ENCODE assay signal across 17 cellular contexts in the genomic region with DNA sequence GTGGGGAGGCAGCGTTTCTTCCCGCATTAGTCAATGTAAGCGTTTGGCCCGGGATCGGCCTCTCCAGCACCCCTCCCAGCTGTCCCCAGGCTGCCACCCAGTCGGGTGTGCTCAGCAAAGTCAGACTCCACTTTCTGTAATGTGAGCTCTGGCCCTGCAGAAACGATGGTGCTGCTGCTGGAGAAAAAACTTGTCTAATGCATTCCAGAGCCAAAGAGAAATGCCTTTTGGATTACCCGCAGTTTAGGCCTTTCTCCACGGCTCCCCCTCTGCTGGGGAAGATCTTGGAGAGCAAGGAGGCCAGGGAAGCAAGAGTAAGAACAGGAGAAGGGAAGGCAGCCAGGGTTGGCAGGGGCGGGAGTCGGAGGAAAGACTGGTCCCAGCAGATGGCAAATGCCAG. TPM values are rescaled to one million over a fixed set of nuclear protein-coding genes. Genes with fewer than 3 reads are reported as not detected.
DNase-seq lines count a peak whose midpoint lies in the region; ATAC-seq and TF ChIP-seq lines count a peak whose summit lies in the region.
"Had no signal": no experiment of that assay in that cellular context is flagged by ENCODE, and none has a peak within 500 bp of the region (broad histone marks: within the 10 kb centered on the region; RNA-seq: fewer than 3 reads in every experiment).

No MANE protein-coding gene starts in this region.

- TF ChIP-seq POLR2A in esophagus muscularis mucosa (IDR thresholded peaks at IDR 0.05; ENCODE audit: low read depth), result no peak

- no peak for TF ChIP-seq EP300 in esophagus muscularis mucosa (IDR thresholded peaks at IDR 0.05)

- in situ Hi-C loops in GM13977 (cut with MboI; ENCODE audit: low pct_unique_long_range_greater_than_20kb, low sequenced_read_pairs, unreplicated experiment), result loop anchor here (25.0 kb wide), 1 partner anchor 443 kb away; no protein-coding TSS in a partner anchor

- no peaks in the 10 kb centered on the region for H3K79me1 ChIP-seq in mesendoderm (ENCODE audit: low read length)

- H3K9me3 ChIP-seq in esophagus muscularis mucosa, result no peaks in the 10 kb centered on the region
- no peaks in the 10 kb centered on the region for H3K9me3 ChIP-seq in aorta (ENCODE audit: control insufficient read depth, low read length)
- H3K9me3 ChIP-seq: mucosa of descending colon, transverse colon had no signal

- ATAC-seq in Right ventricle myocardium inferior, result peak; percentile 54
- peak; percentile 53 for ATAC-seq in aorta (ENCODE audit: low FRiP score)
- ATAC-seq: HCT116, mucosa of descending colon had no signal

- H3K36me3 Mint-ChIP-seq in MCF 10A (ENCODE audit: insufficient read depth, unreplicated experiment), result peaks cover 16% of the 10 kb centered on the region
- H3K36me3 Mint-ChIP-seq: activated naive CD8-positive, alpha-beta T cell treated with anti-CD3 and anti-CD28 coated beads for 36 hours had no signal

- H2BK15ac ChIP-seq in mesendoderm (replicated peaks; ENCODE audit: low read depth), result no peak overlapping the region

- no peaks in the 10 kb centered on the region for H3K79me2 ChIP-seq in mesendoderm (ENCODE audit: control insufficient read depth, insufficient read depth, low read length)

- no peak overlapping the region for H3K4me3 Mint-ChIP-seq in MCF 10A (ENCODE audit: unreplicated experiment)
- H3K4me3 Mint-ChIP-seq: activated naive CD8-positive, alpha-beta T cell treated with anti-CD3 and anti-CD28 coated beads for 36 hours had no signal

- peaks cover 0 to 51% (median 37%) of the 10 kb centered on the region in 4 donors for H3K36me3 ChIP-seq in esophagus muscularis mucosa
- H3K36me3 ChIP-seq in mesendoderm (ENCODE audit: control insufficient read depth, insufficient read depth, low read length), result no peaks in the 10 kb centered on the region
- H3K36me3 ChIP-seq in aorta (ENCODE audit: control insufficient read depth in 1 of 2, insufficient read depth in 2 of 2, low read length in 1 of 2), result peaks cover 0 to 2% of the 10 kb centered on the region in 2 donors

- H3K23ac ChIP-seq in mesendoderm (ENCODE audit: low read length), result no peak overlapping the region

- TF ChIP-seq CTCF in esophagus muscularis mucosa (IDR thresholded peaks at IDR 0.05) (no peak), MCF 10A (IDR thresholded peaks at IDR 0.05; ENCODE audit: unreplicated experiment) (no peak), GM13977 (IDR thresholded peaks at IDR 0.05; ENCODE audit: extremely low read depth, insufficient read depth, missing control alignments) (no peak)

- CTCF ChIA-PET in MCF 10A (lab: Yijun Ruan, JAX), result no interaction called here

- no peak overlapping the region for H4K8ac ChIP-seq in mesendoderm (ENCODE audit: low read depth, low read length)

- POLR2A ChIA-PET in MCF 10A (lab: Yijun Ruan, JAX), result interaction anchor here (0.6 kb wide), 1 partner anchor 225 kb away, joined by 3 read pairs; no protein-coding TSS in a partner anchor

- H3K9me3 Mint-ChIP-seq in MCF 10A (ENCODE audit: unreplicated experiment), result no peaks in the 10 kb centered on the region
- H3K9me3 Mint-ChIP-seq: activated naive CD8-positive, alpha-beta T cell treated with anti-CD3 and anti-CD28 coated beads for 36 hours had no signal

- WGBS in esophagus muscularis mucosa, result 62% methylated on average over 11 of the region's 11 CpGs
- WGBS in mesendoderm (ENCODE audit: extremely low coverage, insufficient coverage, low lambda C conversion rate), result no CpG with 5 or more reads among the region's 11 CpGs
- WGBS in aorta, 2 donors, result 9 to 32% methylated on average over 11 of the region's 11 CpGs

- no peak overlapping the region for H3K4ac ChIP-seq in mesendoderm (ENCODE audit: low read depth, low read length)

- no TSS peak for BruUV-seq in MCF 10A (replicated peaks; lab: Mats Ljungman, UMichigan)

- DNase-seq in Right ventricle myocardium inferior (ENCODE audit: missing footprints), result no peak
- DNase-seq in cardiac septum (ENCODE audit: low spot score), result no peak
- DNase-seq in esophagus muscularis mucosa (ENCODE audit: extremely low spot score), result no peak
- DNase-seq in mesendoderm, result peak; percentile 77
- peak in 1 of 2 donors; percentile 66 for DNase-seq in aorta
- DNase-seq in MCF 10A (ENCODE audit: unreplicated experiment), result no peak
- no peak for DNase-seq in DMS79 treated with DMSO at 0.1 percent for 48 hours (lab: John Stamatoyannopoulos, UW)
- DNase-seq in GM13977 (ENCODE audit: low spot score), result no peak
- DNase-seq: 8988T; activated naive CD8-positive, alpha-beta T cell treated with anti-CD3 and anti-CD28 coated beads for 36 hours; DMS 273 treated with DMSO at 0.1 percent for 48 hours; effector CD8-positive, alpha-beta T cell; mucosa of descending colon; NCI-H1417 treated with DMSO at 0.1 percent for 48 hours; NCI-H526 treated with DMSO at 0.1 percent for 48 hours; transverse colon had no signal

- H3K4me2 ChIP-seq in mesendoderm (ENCODE audit: low read length), result no peak overlapping the region

- intact Hi-C loops in Right ventricle myocardium inferior (cut with DNase I), result no loop called here
- intact Hi-C loops in cardiac septum (cut with DNase I), result no loop called here
- intact Hi-C loops in esophagus muscularis mucosa (cut with DNase I), result loop anchor here (10.0 kb wide), 1 partner anchor 450 kb away; no protein-coding TSS in a partner anchor
- intact Hi-C loops in aorta (cut with DNase I), result loop anchor here in 1 of 2 donors (5.0 kb wide), 1 partner anchor 128 kb away; no protein-coding TSS in a partner anchor
- intact Hi-C loops in MCF 10A (cut with micrococcal nuclease), result no loop called here

- H3K27me3 ChIP-seq in esophagus muscularis mucosa (no peaks in the 10 kb centered on the region), mesendoderm (ENCODE audit: insufficient read depth, low read length, poor library complexity) (no peaks in the 10 kb centered on the region), aorta (ENCODE audit: control insufficient read depth in 1 of 2, insufficient read depth in 2 of 2, low read length in 1 of 2) (no peaks in the 10 kb centered on the region)
- H3K27me3 ChIP-seq: transverse colon had no signal

- H2AK5ac ChIP-seq in mesendoderm (ENCODE audit: low read length), result no peak overlapping the region

- no peaks in the 10 kb centered on the region for H3K4me1 Mint-ChIP-seq in MCF 10A (ENCODE audit: insufficient read depth, unreplicated experiment)
- H3K4me1 Mint-ChIP-seq: activated naive CD8-positive, alpha-beta T cell treated with anti-CD3 and anti-CD28 coated beads for 36 hours had no signal

- no peak overlapping the region for H3K4me3 ChIP-seq in esophagus muscularis mucosa
- H3K4me3 ChIP-seq in mesendoderm (ENCODE audit: low read length), result no peak overlapping the region
- H3K4me3 ChIP-seq in aorta (ENCODE audit: low read length in 2 of 2), result no peak overlapping the region
- H3K4me3 ChIP-seq: mucosa of descending colon, transverse colon had no signal

- H3K27ac ChIP-seq in esophagus muscularis mucosa (replicated peaks in 1 of 4) (peak overlapping the region; percentile 51 to 61 (median 57)), mesendoderm (ENCODE audit: low read depth, low read length) (no peak overlapping the region), aorta (ENCODE audit: low read depth in 1 of 2, low read length in 2 of 2) (peak overlapping the region in 1 of 2 donors; percentile 34)

- no peak overlapping the region for H3K9ac ChIP-seq in mesendoderm (ENCODE audit: low read length)

- H3K4me1 ChIP-seq in esophagus muscularis mucosa (peaks cover 0 to 39% (median 31%) of the 10 kb centered on the region in 4 donors), mesendoderm (ENCODE audit: control insufficient read depth, low read depth, low read length) (no peaks in the 10 kb centered on the region), aorta (ENCODE audit: control insufficient read depth in 1 of 2, insufficient read depth in 2 of 2, low read length in 2 of 2) (no peaks in the 10 kb centered on the region)

- peaks cover 27% of the 10 kb centered on the region for H3K27me3 Mint-ChIP-seq in MCF 10A (ENCODE audit: insufficient read depth, unreplicated experiment)
- H3K27me3 Mint-ChIP-seq: activated naive CD8-positive, alpha-beta T cell treated with anti-CD3 and anti-CD28 coated beads for 36 hours had no signal

- no peak overlapping the region for H3K27ac Mint-ChIP-seq in MCF 10A (ENCODE audit: low read depth, unreplicated experiment)
- H3K27ac Mint-ChIP-seq: activated naive CD8-positive, alpha-beta T cell treated with anti-CD3 and anti-CD28 coated beads for 36 hours had no signal

- H3K18ac ChIP-seq in mesendoderm (ENCODE audit: low read length), result no peak overlapping the region

- no peak overlapping the region for H3K56ac ChIP-seq in mesendoderm (ENCODE audit: low read length)

- H4K5ac ChIP-seq in mesendoderm (ENCODE audit: low read length), result no peak overlapping the region

- no peak overlapping the region for H2BK5ac ChIP-seq in mesendoderm (ENCODE audit: low read length)

- H2BK120ac ChIP-seq in mesendoderm (ENCODE audit: low read depth, low read length), result no peak overlapping the region

RNA-seq across cellular contexts. Expression of a gene that starts 55.2 kb away (rescaled TPM):
- total RNA-seq in Right ventricle myocardium inferior (2.8 TPM), cardiac septum (3.7 TPM), esophagus muscularis mucosa (1 to 10 TPM; 6.2 to 9.9 (median 9.4) TPM), aorta (10 to 100 TPM; 14.5 to 20.8 TPM), MCF 10A (2022) (19.5 and 23.6 TPM in 2 replicates)
- polyA plus RNA-seq in mesendoderm (2013, experiment 1 of 2), result 1.9 TPM
- 1.8 TPM for polyA plus RNA-seq in mesendoderm (2013, experiment 2 of 2)
- polyA plus RNA-seq in aorta, result 1 to 10 TPM; 3.6 to 4.5 TPM
